ENCODE assay signal across 8 cellular contexts in the genomic region with DNA sequence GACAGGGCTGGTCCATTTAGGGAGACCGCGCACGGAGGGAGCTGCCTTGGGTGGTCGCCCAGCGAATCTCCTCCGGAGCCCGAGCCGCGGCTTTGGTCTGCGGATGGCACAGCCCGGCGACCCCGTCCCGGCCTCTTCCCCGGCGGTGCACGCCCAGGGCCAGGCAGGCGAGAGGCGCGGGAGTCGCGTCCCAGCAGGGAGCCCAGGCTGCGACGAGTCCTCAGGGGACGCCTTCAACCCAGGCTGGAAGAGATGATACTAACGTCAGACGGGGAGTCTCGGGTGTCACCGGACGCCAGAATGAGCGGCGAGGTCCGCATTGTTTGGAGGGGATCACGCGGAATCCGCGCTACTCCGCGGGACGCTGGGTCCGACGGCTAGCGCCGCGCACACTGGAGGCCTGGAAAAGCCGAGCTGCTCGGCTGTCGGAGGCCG. TPM values are rescaled to one million over a fixed set of nuclear protein-coding genes. Genes with fewer than 3 reads are reported as not detected.
DNase-seq lines count a peak whose midpoint lies in the region; ATAC-seq and TF ChIP-seq lines count a peak whose summit lies in the region.

No MANE protein-coding gene starts in this region.

- no peak for TF ChIP-seq EP300 in esophagus muscularis mucosa (IDR thresholded peaks at IDR 0.05)

- CTCF ChIA-PET in PC-9 (lab: Charles Lee) = interaction anchor here (0.6 kb wide), 1 partner anchor 291 kb away, joined by 4 read pairs; no protein-coding TSS in a partner anchor

- TF ChIP-seq POLR2A in esophagus muscularis mucosa (IDR thresholded peaks at IDR 0.05; ENCODE audit: low read depth) (no peak), adrenal gland (IDR thresholded peaks at IDR 0.05) (no peak)

- no TSS peak for BruUV-seq in PC-9 (replicated peaks; lab: Mats Ljungman, UMichigan)

- in situ Hi-C loops in GM23248 (cut with MboI) = no loop called here

- H3K79me2 ChIP-seq in GM23248 (ENCODE audit: insufficient read depth) = no peaks in the 10 kb centered on the region
- H3K79me2 ChIP-seq in PC-9 (ENCODE audit: low read depth) = no peaks in the 10 kb centered on the region

- DNase-seq in GM23248 (no peak), PC-9 (no peak), esophagus muscularis mucosa (ENCODE audit: extremely low spot score) (peak; percentile 81), adrenal gland (no peak)

- H3K4me1 ChIP-seq in GM23248 (ENCODE audit: insufficient read depth) = no peaks in the 10 kb centered on the region
- no peaks in the 10 kb centered on the region for H3K4me1 ChIP-seq in PC-9 (replicated peaks; ENCODE audit: insufficient read depth)
- H3K4me1 ChIP-seq in esophagus muscularis mucosa = peaks cover 11 to 26% (median 20%) of the 10 kb centered on the region in 4 donors
- H3K4me1 ChIP-seq in rectal smooth muscle tissue (ENCODE audit: control insufficient read depth, insufficient read depth, low read length) = no peaks in the 10 kb centered on the region
- peaks cover 0 to 6% of the 10 kb centered on the region in 2 donors for H3K4me1 ChIP-seq in adrenal gland (replicated peaks in 1 of 2)

- WGBS in GM23248 (ENCODE audit: low coverage in 1 of 2, low lambda C conversion rate in 2 of 2, missing lambda C conversion rate in 2 of 2), 2 experiments = 14% methylated on average over 41 to 47 of the region's 49 CpGs
- WGBS in esophagus muscularis mucosa = 18% methylated on average over 34 of the region's 49 CpGs
- 20 to 44% (median 30%) methylated on average over 18 to 49 of the region's 49 CpGs for WGBS in adrenal gland, 4 donors

- H3K9me3 ChIP-seq in GM23248 (ENCODE audit: low read depth) = no peaks in the 10 kb centered on the region
- H3K9me3 ChIP-seq in PC-9 (ENCODE audit: insufficient read depth, low read depth) = no peaks in the 10 kb centered on the region
- H3K9me3 ChIP-seq in esophagus muscularis mucosa = no peaks in the 10 kb centered on the region
- no peaks in the 10 kb centered on the region for H3K9me3 ChIP-seq in adrenal gland (replicated peaks in 1 of 3)

- H3K4me3 ChIP-seq in GM23248 (peak overlapping the region; percentile 46; the same call in 1 of the 2 replicates), PC-9 (no peak overlapping the region), esophagus muscularis mucosa (peak overlapping the region; percentile 51 to 66 (median 53)), rectal smooth muscle tissue (ENCODE audit: low read length) (peak overlapping the region; percentile 42), adrenal gland (peak overlapping the region in 1 of 4 donors; percentile 57)

- H3K4me2 ChIP-seq in GM23248 (ENCODE audit: unreplicated experiment) = no peak overlapping the region
- H3K4me2 ChIP-seq in PC-9 = peak overlapping the region; percentile 78; the same call in 1 of the 2 replicates

- TF ChIP-seq CTCF in PC-9 (conservative IDR thresholded peaks at IDR 0.05) = no peak
- no peak for TF ChIP-seq CTCF in esophagus muscularis mucosa (IDR thresholded peaks at IDR 0.05)
- TF ChIP-seq CTCF in adrenal gland (IDR thresholded peaks at IDR 0.05) = no peak

- 0 out of 2 replicates have a peak overlapping the region, but pooled peaks have one; percentile 8 for H2AFZ ChIP-seq in GM23248
- no peak overlapping the region for H2AFZ ChIP-seq in PC-9

- no peaks in the 10 kb centered on the region for H3K9me2 ChIP-seq in GM23248 (ENCODE audit: insufficient read depth)
- no peaks in the 10 kb centered on the region for H3K9me2 ChIP-seq in PC-9 (ENCODE audit: insufficient read depth)

- intact Hi-C loops in PC-9 (cut with micrococcal nuclease; ENCODE audit: unreplicated experiment) (loop anchor here (2.0 to 5.0 kb wide), 2 partner anchors 68 to 290 kb away; no protein-coding TSS in a partner anchor), esophagus muscularis mucosa (cut with DNase I) (no loop called here), adrenal gland (cut with DNase I) (no loop called here)

- no peaks in the 10 kb centered on the region for H3K36me3 ChIP-seq in GM23248 (ENCODE audit: low read depth)
- no peaks in the 10 kb centered on the region for H3K36me3 ChIP-seq in PC-9 (ENCODE audit: low read depth)
- no peaks in the 10 kb centered on the region for H3K36me3 ChIP-seq in esophagus muscularis mucosa
- no peaks in the 10 kb centered on the region for H3K36me3 ChIP-seq in rectal smooth muscle tissue (ENCODE audit: control insufficient read depth, insufficient read depth, low read length)
- H3K36me3 ChIP-seq in adrenal gland (replicated peaks in 1 of 2) = no peaks in the 10 kb centered on the region

- H3K27ac ChIP-seq in GM23248 (no peak overlapping the region), PC-9 (no peak overlapping the region), esophagus muscularis mucosa (replicated peaks in 1 of 4) (no peak overlapping the region), rectal smooth muscle tissue (ENCODE audit: low read depth, low read length) (no peak overlapping the region), adrenal gland (no peak overlapping the region)

- H3K27me3 ChIP-seq in GM23248 (replicated peaks; ENCODE audit: insufficient read depth) = peaks cover 22% of the 10 kb centered on the region
- H3K27me3 ChIP-seq in PC-9 (ENCODE audit: insufficient read depth, low read depth) = peaks cover 47% of the 10 kb centered on the region
- H3K27me3 ChIP-seq in esophagus muscularis mucosa = peaks cover 0 to 52% (median 11%) of the 10 kb centered on the region in 4 donors
- H3K27me3 ChIP-seq in rectal smooth muscle tissue (ENCODE audit: control insufficient read depth, insufficient read depth, low read length) = peaks cover 6% of the 10 kb centered on the region
- H3K27me3 ChIP-seq in adrenal gland = peaks cover 30% of the 10 kb centered on the region

- H4K20me1 ChIP-seq in GM23248 (ENCODE audit: insufficient read depth) (no peaks in the 10 kb centered on the region), PC-9 (ENCODE audit: insufficient read depth) (no peaks in the 10 kb centered on the region)

- ATAC-seq in HG02759 (IDR thresholded peaks at IDR 0.05; ENCODE audit: unreplicated experiment) = no peak
- no peak for ATAC-seq in HG02798 (IDR thresholded peaks at IDR 0.05; ENCODE audit: poor library complexity, unreplicated experiment)
- no peak for ATAC-seq in HG03159 (IDR thresholded peaks at IDR 0.05; ENCODE audit: unreplicated experiment)

- POLR2A ChIA-PET in PC-9 (lab: Charles Lee; ENCODE audit: unreplicated experiment) = no interaction called here

- H3F3A ChIP-seq in GM23248 (ENCODE audit: insufficient read depth) = 0 out of 2 replicates have a peak, but pooled peaks cover 6% of the 10 kb centered on the region
- H3F3A ChIP-seq in PC-9 (ENCODE audit: insufficient read depth, low read depth) = no peaks in the 10 kb centered on the region

- no peak overlapping the region for H3K9ac ChIP-seq in GM23248
- H3K9ac ChIP-seq in rectal smooth muscle tissue (ENCODE audit: low read length) = no peak overlapping the region

RNA-seq across cellular contexts. Expression of a gene that starts 0.9 kb away (rescaled TPM):
- not detected in 2 replicates for total RNA-seq in GM23248 (2014; rRNA removed; shearing (Covaris generic))
- polyA plus RNA-seq in GM23248 (2016; fragmentation: Nextera tagmentation; extraction: Ambion mirVana) (not detected in 2 replicates), adrenal gland (1 to 10 TPM in 2 of 3 donors, under 1 TPM in 1; 0.88 to 2.6 (median 2.1) TPM)
- total RNA-seq in PC-9 (2021) (29.6 and 33.7 TPM in 2 replicates), esophagus muscularis mucosa (1 to 10 TPM; 1.7 to 4.7 (median 3.3) TPM), adrenal gland (1 to 10 TPM; 1.5 to 3.4 (median 2.2) TPM)
